24 cellular contexts compared by ENCODE assay signal in the genomic region with DNA sequence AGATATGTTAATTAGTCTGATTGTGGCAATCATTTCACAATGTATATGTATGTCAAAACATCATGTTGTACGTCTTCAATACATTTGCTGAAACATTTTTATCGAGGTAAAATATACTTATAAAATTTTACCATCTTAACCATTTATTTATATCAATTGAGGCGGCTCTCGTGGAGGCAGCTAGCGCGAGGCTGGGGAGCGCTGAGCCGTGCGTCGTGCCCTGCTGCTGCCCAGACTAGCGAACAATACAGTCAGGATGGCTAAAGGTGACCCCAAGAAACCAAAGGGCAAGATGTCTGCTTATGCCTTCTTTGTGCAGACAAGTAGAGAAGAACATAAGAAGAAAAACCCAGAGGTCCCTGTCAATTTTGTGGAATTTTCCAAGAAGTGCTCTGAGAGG.
"Had no signal": no experiment of that assay in that cellular context is flagged by ENCODE, and none has a peak within 500 bp of the region (broad histone marks: within the 10 kb centered on the region; RNA-seq: fewer than 3 reads in every experiment).

No MANE protein-coding gene starts in this region.

- H3K27me3 ChIP-seq: colonic mucosa, dorsolateral prefrontal cortex, esophagus muscularis mucosa, esophagus squamous epithelium, foreskin keratinocyte, gastrocnemius medialis, gastroesophageal sphincter, heart left ventricle, heart right ventricle had no signal

- H3K27ac ChIP-seq: colonic mucosa, coronary artery, dorsolateral prefrontal cortex, epithelial cell of prostate, esophagus muscularis mucosa, esophagus squamous epithelium, foreskin keratinocyte, gastrocnemius medialis, gastroesophageal sphincter, heart left ventricle, heart right ventricle had no signal

- ATAC-seq: effector memory CD8-positive, alpha-beta T cell; esophagus mucosa; foreskin keratinocyte; gastrocnemius medialis; gastroesophageal sphincter; heart left ventricle; heart right ventricle had no signal

- H3K36me3 ChIP-seq: colonic mucosa, esophagus muscularis mucosa, esophagus squamous epithelium, gastrocnemius medialis, gastroesophageal sphincter, heart left ventricle, heart right ventricle had no signal

- H3K4me3 ChIP-seq: colonic mucosa, coronary artery, dorsolateral prefrontal cortex, esophagus muscularis mucosa, esophagus squamous epithelium, gastrocnemius medialis, gastroesophageal sphincter, heart left ventricle, heart right ventricle had no signal

- H3K4me1 ChIP-seq: colonic mucosa, esophagus squamous epithelium, foreskin keratinocyte, gastrocnemius medialis had no signal

- H3K9me3 ChIP-seq: colonic mucosa, esophagus squamous epithelium, gastrocnemius medialis, gastroesophageal sphincter had no signal

- DNase-seq: colonic mucosa; cortex of kidney; dermis blood vessel endothelial cell; dorsolateral prefrontal cortex; effector CD4-positive, alpha-beta T cell; effector CD8-positive, alpha-beta T cell; effector memory CD4-positive, alpha-beta T cell; effector memory CD8-positive, alpha-beta T cell; endodermal cell; erythroblast; esophagus squamous epithelium; foreskin fibroblast; foreskin keratinocyte; foreskin melanocyte; gastrocnemius medialis; glutamatergic neuron; head of caudate nucleus; heart left ventricle; heart right ventricle had no signal
